1 cellular context compared by ENCODE assay signal in the genomic region with DNA sequence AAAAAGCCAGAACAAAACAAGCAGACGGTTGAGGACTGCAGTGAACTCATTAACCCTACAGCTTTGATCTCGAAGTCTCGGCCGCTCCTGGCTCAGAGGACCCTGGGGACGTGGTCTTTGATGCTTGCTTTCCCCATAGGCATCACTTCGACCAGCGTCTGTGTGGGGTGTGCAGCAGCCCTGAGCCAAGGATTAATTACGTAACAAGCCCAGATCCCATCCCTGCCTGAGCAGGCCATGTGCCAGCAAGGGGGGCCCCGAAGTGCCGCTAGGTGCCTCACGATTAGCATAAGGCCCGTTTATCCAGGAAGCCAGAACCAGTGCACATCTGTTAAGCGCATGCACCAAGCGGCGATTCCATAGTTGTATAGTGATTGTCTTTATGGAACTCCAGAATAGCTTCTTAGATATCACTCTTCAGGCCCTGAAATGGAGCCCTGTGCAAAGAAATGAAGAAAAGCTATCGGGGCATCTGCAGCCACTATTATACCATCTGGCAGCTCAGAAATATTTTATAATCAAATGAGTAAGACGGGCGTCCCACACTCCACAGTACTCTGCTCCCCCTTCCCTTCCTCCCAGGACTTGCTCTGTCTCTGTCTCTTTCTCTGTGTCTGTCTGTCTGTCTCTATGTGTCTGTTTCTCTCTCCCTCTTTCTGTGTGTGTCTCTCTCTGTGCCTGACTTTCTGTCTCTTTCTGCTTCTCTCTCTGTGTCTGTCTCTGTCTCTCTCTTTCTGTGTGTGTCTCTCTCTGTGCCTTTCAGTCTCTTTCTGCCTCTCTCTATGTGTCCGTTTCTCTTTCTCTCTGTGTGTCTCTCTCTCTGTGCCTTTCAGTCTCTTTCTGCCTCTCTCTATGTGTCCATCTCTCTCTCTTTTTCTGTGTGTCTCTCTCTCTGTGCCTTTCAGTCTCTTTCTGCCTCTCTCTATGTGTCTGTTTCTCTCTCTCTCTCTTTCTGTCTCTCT.
TF ChIP-seq lines count a peak whose summit lies in the region.

No MANE protein-coding gene starts in this region.

TF ChIP-seq in GM23338, 12 proteins besides CTCF, POLR2A, EP300 and RAD21 (continued from another document):
- TF ChIP-seq, protein P1, sequence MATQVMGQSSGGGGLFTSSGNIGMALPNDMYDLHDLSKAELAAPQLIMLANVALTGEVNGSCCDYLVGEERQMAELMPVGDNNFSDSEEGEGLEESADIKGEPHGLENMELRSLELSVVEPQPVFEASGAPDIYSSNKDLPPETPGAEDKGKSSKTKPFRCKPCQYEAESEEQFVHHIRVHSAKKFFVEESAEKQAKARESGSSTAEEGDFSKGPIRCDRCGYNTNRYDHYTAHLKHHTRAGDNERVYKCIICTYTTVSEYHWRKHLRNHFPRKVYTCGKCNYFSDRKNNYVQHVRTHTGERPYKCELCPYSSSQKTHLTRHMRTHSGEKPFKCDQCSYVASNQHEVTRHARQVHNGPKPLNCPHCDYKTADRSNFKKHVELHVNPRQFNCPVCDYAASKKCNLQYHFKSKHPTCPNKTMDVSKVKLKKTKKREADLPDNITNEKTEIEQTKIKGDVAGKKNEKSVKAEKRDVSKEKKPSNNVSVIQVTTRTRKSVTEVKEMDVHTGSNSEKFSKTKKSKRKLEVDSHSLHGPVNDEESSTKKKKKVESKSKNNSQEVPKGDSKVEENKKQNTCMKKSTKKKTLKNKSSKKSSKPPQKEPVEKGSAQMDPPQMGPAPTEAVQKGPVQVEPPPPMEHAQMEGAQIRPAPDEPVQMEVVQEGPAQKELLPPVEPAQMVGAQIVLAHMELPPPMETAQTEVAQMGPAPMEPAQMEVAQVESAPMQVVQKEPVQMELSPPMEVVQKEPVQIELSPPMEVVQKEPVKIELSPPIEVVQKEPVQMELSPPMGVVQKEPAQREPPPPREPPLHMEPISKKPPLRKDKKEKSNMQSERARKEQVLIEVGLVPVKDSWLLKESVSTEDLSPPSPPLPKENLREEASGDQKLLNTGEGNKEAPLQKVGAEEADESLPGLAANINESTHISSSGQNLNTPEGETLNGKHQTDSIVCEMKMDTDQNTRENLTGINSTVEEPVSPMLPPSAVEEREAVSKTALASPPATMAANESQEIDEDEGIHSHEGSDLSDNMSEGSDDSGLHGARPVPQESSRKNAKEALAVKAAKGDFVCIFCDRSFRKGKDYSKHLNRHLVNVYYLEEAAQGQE (IDR thresholded peaks at IDR 0.05; ENCODE audit: unreplicated experiment): no peak
- TF ChIP-seq STAT1 (IDR thresholded peaks at IDR 0.05; ENCODE audit: unreplicated experiment) (no peak), ZNF331 (CRISPR knock-in tag; IDR thresholded peaks at IDR 0.05; ENCODE audit: low read depth) (no peak), POLR2AphosphoS5 (IDR thresholded peaks at IDR 0.05; ENCODE audit: low read depth) (no peak), JUNB (IDR thresholded peaks at IDR 0.05; ENCODE audit: unreplicated experiment) (no peak), EZH2 (IDR thresholded peaks at IDR 0.05; ENCODE audit: low read depth, unreplicated experiment) (no peak)
- TF ChIP-seq, protein P2, sequence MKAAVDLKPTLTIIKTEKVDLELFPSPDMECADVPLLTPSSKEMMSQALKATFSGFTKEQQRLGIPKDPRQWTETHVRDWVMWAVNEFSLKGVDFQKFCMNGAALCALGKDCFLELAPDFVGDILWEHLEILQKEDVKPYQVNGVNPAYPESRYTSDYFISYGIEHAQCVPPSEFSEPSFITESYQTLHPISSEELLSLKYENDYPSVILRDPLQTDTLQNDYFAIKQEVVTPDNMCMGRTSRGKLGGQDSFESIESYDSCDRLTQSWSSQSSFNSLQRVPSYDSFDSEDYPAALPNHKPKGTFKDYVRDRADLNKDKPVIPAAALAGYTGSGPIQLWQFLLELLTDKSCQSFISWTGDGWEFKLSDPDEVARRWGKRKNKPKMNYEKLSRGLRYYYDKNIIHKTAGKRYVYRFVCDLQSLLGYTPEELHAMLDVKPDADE (IDR thresholded peaks at IDR 0.05): no peak
- TF ChIP-seq, protein P3, sequence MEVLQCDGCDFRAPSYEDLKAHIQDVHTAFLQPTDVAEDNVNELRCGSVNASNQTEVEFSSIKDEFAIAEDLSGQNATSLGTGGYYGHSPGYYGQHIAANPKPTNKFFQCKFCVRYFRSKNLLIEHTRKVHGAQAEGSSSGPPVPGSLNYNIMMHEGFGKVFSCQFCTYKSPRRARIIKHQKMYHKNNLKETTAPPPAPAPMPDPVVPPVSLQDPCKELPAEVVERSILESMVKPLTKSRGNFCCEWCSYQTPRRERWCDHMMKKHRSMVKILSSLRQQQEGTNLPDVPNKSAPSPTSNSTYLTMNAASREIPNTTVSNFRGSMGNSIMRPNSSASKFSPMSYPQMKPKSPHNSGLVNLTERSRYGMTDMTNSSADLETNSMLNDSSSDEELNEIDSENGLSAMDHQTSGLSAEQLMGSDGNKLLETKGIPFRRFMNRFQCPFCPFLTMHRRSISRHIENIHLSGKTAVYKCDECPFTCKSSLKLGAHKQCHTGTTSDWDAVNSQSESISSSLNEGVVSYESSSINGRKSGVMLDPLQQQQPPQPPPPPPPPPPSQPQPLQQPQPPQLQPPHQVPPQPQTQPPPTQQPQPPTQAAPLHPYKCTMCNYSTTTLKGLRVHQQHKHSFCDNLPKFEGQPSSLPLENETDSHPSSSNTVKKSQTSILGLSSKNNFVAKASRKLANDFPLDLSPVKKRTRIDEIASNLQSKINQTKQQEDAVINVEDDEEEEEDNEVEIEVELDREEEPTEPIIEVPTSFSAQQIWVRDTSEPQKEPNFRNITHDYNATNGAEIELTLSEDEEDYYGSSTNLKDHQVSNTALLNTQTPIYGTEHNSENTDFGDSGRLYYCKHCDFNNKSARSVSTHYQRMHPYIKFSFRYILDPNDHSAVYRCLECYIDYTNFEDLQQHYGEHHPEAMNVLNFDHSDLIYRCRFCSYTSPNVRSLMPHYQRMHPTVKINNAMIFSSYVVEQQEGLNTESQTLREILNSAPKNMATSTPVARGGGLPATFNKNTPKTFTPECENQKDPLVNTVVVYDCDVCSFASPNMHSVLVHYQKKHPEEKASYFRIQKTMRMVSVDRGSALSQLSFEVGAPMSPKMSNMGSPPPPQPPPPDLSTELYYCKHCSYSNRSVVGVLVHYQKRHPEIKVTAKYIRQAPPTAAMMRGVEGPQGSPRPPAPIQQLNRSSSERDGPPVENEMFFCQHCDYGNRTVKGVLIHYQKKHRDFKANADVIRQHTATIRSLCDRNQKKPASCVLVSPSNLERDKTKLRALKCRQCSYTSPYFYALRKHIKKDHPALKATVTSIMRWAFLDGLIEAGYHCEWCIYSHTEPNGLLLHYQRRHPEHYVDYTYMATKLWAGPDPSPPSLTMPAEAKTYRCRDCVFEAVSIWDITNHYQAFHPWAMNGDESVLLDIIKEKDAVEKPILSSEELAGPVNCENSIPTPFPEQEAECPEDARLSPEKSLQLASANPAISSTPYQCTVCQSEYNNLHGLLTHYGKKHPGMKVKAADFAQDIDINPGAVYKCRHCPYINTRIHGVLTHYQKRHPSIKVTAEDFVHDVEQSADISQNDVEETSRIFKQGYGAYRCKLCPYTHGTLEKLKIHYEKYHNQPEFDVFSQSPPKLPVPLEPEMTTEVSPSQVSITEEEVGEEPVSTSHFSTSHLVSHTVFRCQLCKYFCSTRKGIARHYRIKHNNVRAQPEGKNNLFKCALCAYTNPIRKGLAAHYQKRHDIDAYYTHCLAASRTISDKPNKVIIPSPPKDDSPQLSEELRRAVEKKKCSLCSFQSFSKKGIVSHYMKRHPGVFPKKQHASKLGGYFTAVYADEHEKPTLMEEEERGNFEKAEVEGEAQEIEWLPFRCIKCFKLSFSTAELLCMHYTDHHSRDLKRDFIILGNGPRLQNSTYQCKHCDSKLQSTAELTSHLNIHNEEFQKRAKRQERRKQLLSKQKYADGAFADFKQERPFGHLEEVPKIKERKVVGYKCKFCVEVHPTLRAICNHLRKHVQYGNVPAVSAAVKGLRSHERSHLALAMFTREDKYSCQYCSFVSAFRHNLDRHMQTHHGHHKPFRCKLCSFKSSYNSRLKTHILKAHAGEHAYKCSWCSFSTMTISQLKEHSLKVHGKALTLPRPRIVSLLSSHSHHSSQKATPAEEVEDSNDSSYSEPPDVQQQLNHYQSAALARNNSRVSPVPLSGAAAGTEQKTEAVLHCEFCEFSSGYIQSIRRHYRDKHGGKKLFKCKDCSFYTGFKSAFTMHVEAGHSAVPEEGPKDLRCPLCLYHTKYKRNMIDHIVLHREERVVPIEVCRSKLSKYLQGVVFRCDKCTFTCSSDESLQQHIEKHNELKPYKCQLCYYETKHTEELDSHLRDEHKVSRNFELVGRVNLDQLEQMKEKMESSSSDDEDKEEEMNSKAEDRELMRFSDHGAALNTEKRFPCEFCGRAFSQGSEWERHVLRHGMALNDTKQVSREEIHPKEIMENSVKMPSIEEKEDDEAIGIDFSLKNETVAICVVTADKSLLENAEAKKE (CRISPR knock-in tag; IDR thresholded peaks at IDR 0.05): no peak
TF ChIP-seq in GM23338: peak in this region for 0.
